ENCODE assay signal across 14 cellular contexts in genomic region chr10:127797339-127797738, GRCh38.
A peak's percentile ranks its signal among the peaks of the same experiment; 100 is the strongest.
DNase-seq lines count a peak whose midpoint lies in the region; ATAC-seq, FAIRE-seq and TF ChIP-seq lines count a peak whose summit lies in the region.
"Had no signal": no experiment of that assay in that cellular context is flagged by ENCODE, and none has a peak within 500 bp of the region (broad histone marks: within the 10 kb centered on the region; RNA-seq: fewer than 3 reads in every experiment).

No MANE protein-coding gene starts in this region.

- POLR2A ChIA-PET in GM10248 (lab: Yijun Ruan, JAX): no interaction called here

- CTCF ChIA-PET in GM10248 (lab: Yijun Ruan, JAX): no interaction called here

- H3K36me3 ChIP-seq in RWPE2 (ENCODE audit: low read depth): no peaks in the 10 kb centered on the region
- H3K36me3 ChIP-seq in small intestine (ENCODE audit: control insufficient read depth in 2 of 2, insufficient read depth in 2 of 2, low read length in 2 of 2): no peaks in the 10 kb centered on the region
- H3K36me3 ChIP-seq: ovary had no signal

- 95 to 100% (median 97%) methylated on average over 1 of the region's 1 CpG for WGBS in small intestine, 3 donors

- H3K9me3 ChIP-seq in RWPE2 (ENCODE audit: severe bottlenecking) (no peaks in the 10 kb centered on the region), small intestine (ENCODE audit: control insufficient read depth, low read depth) (no peaks in the 10 kb centered on the region)
- H3K9me3 ChIP-seq: ovary had no signal

- DNase-seq in GM10248 (ENCODE audit: extremely low spot score): peak; percentile 39
- no peak for DNase-seq in RWPE2 (ENCODE audit: low spot score)
- DNase-seq in left ventricle myocardium superior: no peak
- peak; percentile 5 for DNase-seq in small intestine
- no peak for DNase-seq in SKM-1 (lab: John Stamatoyannopoulos, UW; ENCODE audit: unreplicated experiment)
- no peak for DNase-seq in osteocyte (ENCODE audit: extremely low spot score, unreplicated experiment)
- DNase-seq: activated CD4-positive, alpha-beta T cell treated with anti-CD3 and anti-CD28 coated beads, Interleukin-2, amount 50 U/mL, for 1 hour; activated naive CD4-positive, alpha-beta T cell treated with anti-CD3 and anti-CD28 coated beads, Interleukin-2, amount 10 ng/mL, durations not matched to agents 7 days and 5 days; stimulated activated CD4-positive, alpha-beta T cell treated with anti-CD3 and anti-CD28 coated beads, Interleukin-2, amount 100 ng/mL, for 48 hours had no signal

- H3K27me3 ChIP-seq in RWPE2 (ENCODE audit: insufficient read depth, poor library complexity, severe bottlenecking) (no peaks in the 10 kb centered on the region), small intestine (ENCODE audit: control insufficient read depth in 2 of 2, insufficient read depth in 2 of 2, low read length in 2 of 2) (peaks cover 0 to 4% of the 10 kb centered on the region in 2 donors)
- H3K27me3 ChIP-seq: ovary had no signal

- intact Hi-C loops in left ventricle myocardium superior (cut with micrococcal nuclease): no loop called here

- no peak for FAIRE-seq in small intestine (lab: Jason Lieb, UNC)
- FAIRE-seq: colon had no signal

- H3K27ac Mint-ChIP-seq in osteocyte (ENCODE audit: unreplicated experiment): no peak overlapping the region
- H3K27ac Mint-ChIP-seq: activated naive CD4-positive, alpha-beta T cell treated with anti-CD3 and anti-CD28 coated beads, Interleukin-2, amount 10 ng/mL, durations not matched to agents 7 days and 5 days; stimulated activated naive CD8-positive, alpha-beta T cell treated with anti-CD3 and anti-CD28 coated beads, Interleukin-15, Interleukin-2, amounts not matched to agents 100 ng/mL and 50 ng/mL, for 24 hours; T-helper 1 cell treated with Interleukin-12 subunit alpha and Interleukin-12 subunit beta and Interleukin-4 antibody, amounts not matched to agents 30 μg/mL and 1 μg/mL, for 36 hours had no signal

- ATAC-seq in RWPE2 (ENCODE audit: low read depth) (peak; percentile 42; the same call in 1 of the 3 replicates), left ventricle myocardium superior (peak; percentile 61), GM18870 (IDR thresholded peaks at IDR 0.05; ENCODE audit: unreplicated experiment) (no peak)

- H3K4me1 ChIP-seq in RWPE2 (ENCODE audit: insufficient read depth, poor library complexity, severe bottlenecking): no peaks in the 10 kb centered on the region
- no peaks in the 10 kb centered on the region for H3K4me1 ChIP-seq in small intestine (ENCODE audit: control insufficient read depth in 2 of 2, insufficient read depth in 1 of 2, low read depth in 1 of 2, low read length in 1 of 2)

- no peak overlapping the region for H3K27ac ChIP-seq in RWPE2 (ENCODE audit: poor library complexity, severe bottlenecking)
- no peak overlapping the region for H3K27ac ChIP-seq in small intestine (ENCODE audit: low read depth in 1 of 2, low read length in 1 of 2)

- H3K4me3 Mint-ChIP-seq in osteocyte (ENCODE audit: unreplicated experiment): no peak overlapping the region
- H3K4me3 Mint-ChIP-seq: activated naive CD4-positive, alpha-beta T cell treated with anti-CD3 and anti-CD28 coated beads, Interleukin-2, amount 10 ng/mL, durations not matched to agents 7 days and 5 days; stimulated activated naive CD8-positive, alpha-beta T cell treated with anti-CD3 and anti-CD28 coated beads, Interleukin-15, Interleukin-2, amounts not matched to agents 100 ng/mL and 50 ng/mL, for 24 hours; T-helper 1 cell treated with Interleukin-12 subunit alpha and Interleukin-12 subunit beta and Interleukin-4 antibody, amounts not matched to agents 30 μg/mL and 1 μg/mL, for 36 hours had no signal

- H3K36me3 Mint-ChIP-seq in osteocyte (ENCODE audit: unreplicated experiment): no peaks in the 10 kb centered on the region
- H3K36me3 Mint-ChIP-seq: activated naive CD4-positive, alpha-beta T cell treated with anti-CD3 and anti-CD28 coated beads, Interleukin-2, amount 10 ng/mL, durations not matched to agents 7 days and 5 days had no signal

- H3K4me3 ChIP-seq in RWPE2 (ENCODE audit: severe bottlenecking) (no peak overlapping the region), small intestine (ENCODE audit: low read depth in 1 of 2, low read length in 2 of 2) (no peak overlapping the region)
- H3K4me3 ChIP-seq: ovary had no signal

- TF ChIP-seq CTCF in GM10248 (IDR thresholded peaks at IDR 0.05; ENCODE audit: control extremely low read depth, extremely low read depth, low read depth, missing control alignments): no peak
- TF ChIP-seq CTCF in RWPE2 (IDR thresholded peaks at IDR 0.05; ENCODE audit: poor library complexity, severe bottlenecking): no peak
- no peak for TF ChIP-seq CTCF in osteocyte (IDR thresholded peaks at IDR 0.05)

- peaks cover 27% of the 10 kb centered on the region for H3K9me3 Mint-ChIP-seq in osteocyte (ENCODE audit: unreplicated experiment)
- H3K9me3 Mint-ChIP-seq: activated naive CD4-positive, alpha-beta T cell treated with anti-CD3 and anti-CD28 coated beads, Interleukin-2, amount 10 ng/mL, durations not matched to agents 7 days and 5 days; stimulated activated naive CD8-positive, alpha-beta T cell treated with anti-CD3 and anti-CD28 coated beads, Interleukin-15, Interleukin-2, amounts not matched to agents 100 ng/mL and 50 ng/mL, for 24 hours; T-helper 1 cell treated with Interleukin-12 subunit alpha and Interleukin-12 subunit beta and Interleukin-4 antibody, amounts not matched to agents 30 μg/mL and 1 μg/mL, for 36 hours had no signal

- no peaks in the 10 kb centered on the region for H3K27me3 Mint-ChIP-seq in osteocyte (ENCODE audit: unreplicated experiment)
- H3K27me3 Mint-ChIP-seq: activated naive CD4-positive, alpha-beta T cell treated with anti-CD3 and anti-CD28 coated beads, Interleukin-2, amount 10 ng/mL, durations not matched to agents 7 days and 5 days had no signal

- H3K4me1 Mint-ChIP-seq in osteocyte (ENCODE audit: unreplicated experiment): no peaks in the 10 kb centered on the region
- H3K4me1 Mint-ChIP-seq: activated naive CD4-positive, alpha-beta T cell treated with anti-CD3 and anti-CD28 coated beads, Interleukin-2, amount 10 ng/mL, durations not matched to agents 7 days and 5 days had no signal

Comparison
In these comparisons a context has a peak if more than half of its experiments do, and no peak if none do; other contexts are left out.
1. DNase-seq: peak in GM10248 (single experiment) and small intestine (single experiment); none in RWPE2 (single experiment), left ventricle myocardium superior (single experiment), SKM-1 (single experiment) and osteocyte (single experiment).